8 cellular contexts compared by ENCODE assay signal in the genomic region with DNA sequence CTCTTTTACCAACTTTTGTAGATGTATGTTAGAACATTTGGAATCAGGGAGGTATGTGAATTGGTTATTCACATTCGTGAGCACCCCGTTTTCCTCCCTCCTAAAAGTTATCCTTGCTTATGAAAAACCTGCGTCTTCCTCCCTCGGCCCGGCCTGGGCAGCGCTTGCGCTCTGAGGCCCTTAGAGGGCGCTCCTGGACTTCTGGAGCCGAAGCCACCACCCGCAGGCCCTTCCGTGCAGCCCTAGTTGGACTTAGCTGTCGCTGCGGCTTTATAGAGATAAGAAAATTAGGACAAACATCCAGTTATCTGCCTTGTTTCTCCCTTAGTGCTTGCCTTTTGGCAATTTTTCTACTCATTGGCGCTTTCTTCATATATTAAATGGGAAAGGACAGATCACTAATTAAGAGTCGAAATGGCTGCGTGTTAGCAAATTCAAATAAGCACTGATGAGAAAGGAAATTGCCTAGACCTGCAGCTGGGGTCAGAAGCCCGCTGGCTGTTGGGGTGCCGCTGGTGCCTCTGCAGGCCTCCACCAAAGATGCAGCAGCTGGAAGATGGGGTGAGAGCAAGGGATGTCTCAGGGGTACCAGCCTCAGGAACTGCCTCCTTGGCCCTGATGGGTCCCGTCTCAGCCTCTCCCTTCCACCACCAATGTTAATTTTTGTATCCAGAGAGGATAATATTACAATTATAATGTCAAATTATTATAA.
DNase-seq lines count a peak whose midpoint lies in the region; ATAC-seq and TF ChIP-seq lines count a peak whose summit lies in the region.

No MANE protein-coding gene starts in this region.

- DNase-seq in NCI-H146 (lab: John Stamatoyannopoulos, UW) (peak; percentile 62), UCSD-AML1 (lab: John Stamatoyannopoulos, UW; ENCODE audit: unreplicated experiment) (peak; percentile 72), astrocyte of the spinal cord (ENCODE audit: low read depth, low spot score) (peak; percentile 73)
- peak; percentile 65 for DNase-seq in stimulated activated CD4-positive, alpha-beta T cell treated with anti-CD3 and anti-CD28 coated beads, Interleukin-12 subunit alpha, Interleukin-12 subunit beta, amount 100 ng/mL, for 4 hours

- TF ChIP-seq CTCF in GM12872 (IDR thresholded peaks at IDR 0.05; ENCODE audit: insufficient read depth, low read depth, low read length) (peak; percentile 93), astrocyte of the spinal cord (IDR thresholded peaks at IDR 0.05; ENCODE audit: low read depth, low read length) (peak; percentile 100)

- H3K27ac ChIP-seq in iPS-18a (ENCODE audit: low read length) = no peak overlapping the region

- ATAC-seq in HG02571 (IDR thresholded peaks at IDR 0.05; ENCODE audit: unreplicated experiment) (peak; percentile 73), HG03196 (IDR thresholded peaks at IDR 0.05; ENCODE audit: unreplicated experiment) (no peak)

- no peak overlapping the region for H3K4me3 ChIP-seq in astrocyte of the spinal cord (ENCODE audit: low read depth, low read length)
- peak overlapping the region; percentile 37 for H3K4me3 ChIP-seq in iPS-18a (ENCODE audit: low read length)

- H3K9me3 ChIP-seq in iPS-18a (ENCODE audit: control insufficient read depth, low read depth, low read length) = no peaks in the 10 kb centered on the region

- no peak overlapping the region for H3K9ac ChIP-seq in iPS-18a (ENCODE audit: low read length)

- peaks cover 49% of the 10 kb centered on the region for H3K27me3 ChIP-seq in iPS-18a (ENCODE audit: control insufficient read depth, insufficient read depth, low read length)

- in situ Hi-C loops in astrocyte of the spinal cord (cut with HindIII; ENCODE audit: low sequenced_read_pairs) = no loop called here

- H3K4me1 ChIP-seq in iPS-18a (ENCODE audit: control insufficient read depth, low read depth, low read length) = peaks cover 7% of the 10 kb centered on the region

- no peaks in the 10 kb centered on the region for H3K36me3 ChIP-seq in iPS-18a (ENCODE audit: control insufficient read depth, low read depth, low read length)
